In genomic region chr17:45759761-45760160, GRCh38 we compare ENCODE assay signal across 24 cellular contexts. TPM values are rescaled to one million over a fixed set of nuclear protein-coding genes. Genes with fewer than 3 reads are reported as not detected.
DNase-seq lines count a peak whose midpoint lies in the region; ATAC-seq, FAIRE-seq and TF ChIP-seq lines count a peak whose summit lies in the region.
"Had no signal": no experiment of that assay in that cellular context is flagged by ENCODE, and none has a peak within 500 bp of the region (broad histone marks: within the 10 kb centered on the region; RNA-seq: fewer than 3 reads in every experiment).

No MANE protein-coding gene starts in this region.

- no peak overlapping the region for H2AFZ ChIP-seq in GM12878 (ENCODE audit: control insufficient read depth, low read depth, low read length)

- no peaks in the 10 kb centered on the region for H3K79me2 ChIP-seq in GM12878 (ENCODE audit: control insufficient read depth, insufficient read depth, low read length)

- SMC1A ChIA-PET in GM12878 (lab: Charles Lee; ENCODE audit: uncharacterized antibody, unreplicated experiment) = no interaction called here

- H3K36me3 ChIP-seq in GM12878 (ENCODE audit: control insufficient read depth in 2 of 2, insufficient read depth in 2 of 2, low read length in 1 of 2) (no peaks in the 10 kb centered on the region), spleen (no peaks in the 10 kb centered on the region), adrenal gland (replicated peaks in 1 of 2) (no peaks in the 10 kb centered on the region)
- H3K36me3 ChIP-seq: upper lobe of right lung had no signal

- TF ChIP-seq POLR2A in GM12878 (IDR thresholded peaks at IDR 0.05; ENCODE audit: low read depth, low read length) (no peak), spleen (IDR thresholded peaks at IDR 0.05) (no peak), adrenal gland (IDR thresholded peaks at IDR 0.05) (no peak)

- CTCF ChIA-PET in GM12878 (lab: Yijun Ruan, JAX) = no interaction called here

- H4K20me1 ChIP-seq in GM12878 (ENCODE audit: control insufficient read depth, insufficient read depth) = no peaks in the 10 kb centered on the region

- intact Hi-C loops in GM12878 (cut with micrococcal nuclease; ENCODE audit: unreplicated experiment) (no loop called here), spleen (cut with DNase I; ENCODE audit: low total_unique reads) (no loop called here), adrenal gland (cut with DNase I) (no loop called here)

- RAD21 ChIA-PET in GM12878 (lab: Charles Lee; ENCODE audit: unreplicated experiment) = no interaction called here

- H3K4me1 ChIP-seq in GM12878 (ENCODE audit: control insufficient read depth, insufficient read depth, low read length) (no peaks in the 10 kb centered on the region), spleen (no peaks in the 10 kb centered on the region), adrenal gland (replicated peaks in 1 of 2) (no peaks in the 10 kb centered on the region)
- H3K4me1 ChIP-seq: foreskin keratinocyte, upper lobe of right lung had no signal

- H3K9me3 ChIP-seq in GM12878 (replicated peaks; ENCODE audit: control insufficient read depth, insufficient read depth, low read length) = no peaks in the 10 kb centered on the region
- H3K9me3 ChIP-seq in spleen = no peaks in the 10 kb centered on the region
- H3K9me3 ChIP-seq in adrenal gland (replicated peaks in 1 of 3) = no peaks in the 10 kb centered on the region
- H3K9me3 ChIP-seq: upper lobe of right lung had no signal

- POLR2A ChIA-PET in GM12878 (lab: Charles Lee) = no interaction called here

- TF ChIP-seq EP300 in GM12878 (IDR thresholded peaks at IDR 0.05; ENCODE audit: borderline replicate concordance in 1 of 2, control insufficient read depth in 1 of 2, low read depth in 2 of 2, low read length in 2 of 2) = no peak

- in situ Hi-C loops in GM12878 (cut with MboI) = no loop called here

- no TSS peak for BruUV-seq in GM12878 (replicated peaks; lab: Mats Ljungman, UMichigan)

- TF ChIP-seq CTCF in GM12878 (IDR thresholded peaks at IDR 0.05 in 2 of 3, conservative IDR thresholded peaks at IDR 0.05 in 1 of 3; ENCODE audit: control insufficient read depth in 2 of 3, extremely low read depth in 1 of 3, insufficient read depth in 1 of 3, low read depth in 3 of 3, low read length in 3 of 3) = no peak
- no peak for TF ChIP-seq CTCF in spleen (IDR thresholded peaks at IDR 0.05 in 8 of 11, conservative IDR thresholded peaks at IDR 0.05 in 3 of 11)
- TF ChIP-seq CTCF in adrenal gland (IDR thresholded peaks at IDR 0.05) = no peak

- DNase-seq in NCI-H2227 (lab: John Stamatoyannopoulos, UW; ENCODE audit: unreplicated experiment) (peak; percentile 37), NCI-H2227 treated with DMSO at 0.1 percent for 48 hours (lab: John Stamatoyannopoulos, UW) (no peak), NCI-H82 (lab: John Stamatoyannopoulos, UW) (peak; percentile 49), GM12878 (ENCODE audit: low read depth, low spot score) (no peak), spleen (peak; percentile 3), adrenal gland (no peak), SHP77 (lab: John Stamatoyannopoulos, UW) (no peak)
- DNase-seq in activated effector memory CD4-positive, alpha-beta T cell treated with anti-CD3 and anti-CD28 coated beads, Interleukin-2, amount 50 U/mL, for 16 hours = no peak
- DNase-seq: activated CD4-positive, alpha-beta T cell treated with anti-CD3 and anti-CD28 coated beads for 1 hour; activated naive CD8-positive, alpha-beta T cell treated with anti-CD3 and anti-CD28 coated beads, Interleukin-2, amount 50 U/mL, for 24 hours; foreskin keratinocyte; hippocampal formation; NCI-H1105; NCI-H2107; stimulated activated CD4-positive, alpha-beta T cell treated with anti-CD3 and anti-CD28 coated beads, Interleukin-2, amount 100 ng/mL, for 48 hours; stimulated activated naive CD8-positive, alpha-beta T cell treated with anti-CD3 and anti-CD28 coated beads, Interleukin-15, amount 100 ng/mL, for 72 hours; T1000; upper lobe of right lung had no signal

- 48% methylated on average over 3 of the region's 3 CpGs for WGBS in GM12878 (ENCODE audit: insufficient coverage, insufficient replicate concordance, low lambda C conversion rate, missing lambda C conversion rate)
- WGBS in spleen, 5 donors = 77 to 88% (median 82%) methylated on average over 3 of the region's 3 CpGs
- 65 to 86% (median 74%) methylated on average over 3 of the region's 3 CpGs for WGBS in adrenal gland, 4 donors

- TF ChIP-seq RAD21 in GM12878 (IDR thresholded peaks at IDR 0.05; ENCODE audit: insufficient read depth, low read depth, low read length) = no peak

- H3K27me3 ChIP-seq in GM12878 (replicated peaks in 1 of 2; ENCODE audit: control insufficient read depth in 2 of 2, insufficient read depth in 2 of 2, low read length in 1 of 2) (peaks cover 0 to 1% of the 10 kb centered on the region in 2 experiments; a peak in 2 of 4 replicates), spleen (replicated peaks in 1 of 7) (peaks cover 0 to 51% (median 4%) of the 10 kb centered on the region in 7 donors), adrenal gland (peaks cover 5% of the 10 kb centered on the region)

- peak; percentile 58; the same call in 2 of the 3 replicates for ATAC-seq in GM12878
- ATAC-seq: activated naive CD8-positive, alpha-beta T cell treated with anti-CD3 and anti-CD28 coated beads, Interleukin-2, amount 50 U/mL, for 24 hours; foreskin keratinocyte; stimulated activated naive CD8-positive, alpha-beta T cell treated with anti-CD3 and anti-CD28 coated beads, Interleukin-15, amount 100 ng/mL, for 72 hours; upper lobe of right lung had no signal

- H3K4me2 ChIP-seq in GM12878 (ENCODE audit: control insufficient read depth, insufficient read depth) = no peak overlapping the region

- FAIRE-seq in GM12878 (lab: Jason Lieb, UNC) = no peak
- FAIRE-seq: A204.1, GM12892 had no signal

- H3K9ac ChIP-seq in GM12878 (ENCODE audit: control insufficient read depth, insufficient read depth, low read length) = no peak overlapping the region

- H3K4me3 ChIP-seq in GM12878 = no peak overlapping the region
- H3K4me3 ChIP-seq in spleen = no peak overlapping the region
- H3K4me3 ChIP-seq in adrenal gland = no peak overlapping the region
- H3K4me3 ChIP-seq: skin epidermis, upper lobe of right lung had no signal

- H3K27ac ChIP-seq in GM12878 (ENCODE audit: control insufficient read depth, insufficient read depth) (no peak overlapping the region), spleen (no peak overlapping the region), adrenal gland (no peak overlapping the region)
- H3K27ac ChIP-seq: foreskin keratinocyte, skin epidermis, upper lobe of right lung had no signal

TF ChIP-seq in GM12878, 131 proteins besides CTCF, POLR2A, EP300 and RAD21:
- TF ChIP-seq SIX5 (IDR thresholded peaks at IDR 0.05; ENCODE audit: low read depth, low read length, severe bottlenecking) (peak; percentile 55), YY1 (IDR thresholded peaks at IDR 0.05; ENCODE audit: low read depth, low read length) (peak; percentile 42; the same call in 1 of the 2 replicates), WRNIP1 (IDR thresholded peaks at IDR 0.05; ENCODE audit: borderline replicate concordance, low read depth, low read length) (no peak), ATF7 (IDR thresholded peaks at IDR 0.05; ENCODE audit: low read depth) (no peak), ZNF217 (IDR thresholded peaks at IDR 0.05) (no peak), CEBPB (IDR thresholded peaks at IDR 0.05; ENCODE audit: borderline replicate concordance in 1 of 2, low read depth in 2 of 2, low read length in 2 of 2) (no peak), PAX8 (IDR thresholded peaks at IDR 0.05) (no peak)
TF ChIP-seq in GM12878: peak in this region for 2.

RNA-seq across cellular contexts. Expression of gene CRHR1, which starts 24.4 kb away (rescaled TPM):
- not detected in 2 replicates for total RNA-seq in GM12878 (2013; cell fraction: nucleolus; rRNA removed)
- total RNA-seq in GM12878 (2014; rRNA removed) (not detected in 2 replicates), GM12878 (2014; rRNA removed; fragmentation: Illumina TruSeq; extraction: Trizol) (not detected in 2 replicates), GM12878 (2021) (0.08 TPM in 1 of 2 replicates, not detected in the other), spleen (not detected), adrenal gland (under 1 TPM in 1 of 8 donors, not detected in 7; 0.27 TPM)
- not detected for polyA plus RNA-seq in GM12878 (2011; ENCODE audit: low read depth)
- polyA plus RNA-seq in GM12878 (2011; rRNA removed) (not detected in 2 replicates), GM12878 (2014; fragmentation: Illumina TruSeq; extraction: Trizol) (not detected in 2 replicates), GM12878 (2014; fragmentation: Nextera tagmentation; extraction: Ambion mirVana) (not detected), GM12878 (2014; rRNA removed) (not detected in 2 replicates), GM12878 (2016; fragmentation: Nextera tagmentation; extraction: Ambion mirVana) (not detected), spleen (under 1 TPM in 1 of 3 donors, not detected in 2; 0.22 TPM), adrenal gland (not detected)
- polyA plus RNA-seq in GM12878 (2011; cell fraction: cytosol; rRNA removed) = 0.07 TPM in 1 of 2 replicates, not detected in the other
- not detected in 2 replicates for polyA plus RNA-seq in GM12878 (2011; cell fraction: nucleus; rRNA removed)
- polyA plus RNA-seq in GM12878 (2012) = 0.12 TPM in 1 of 2 replicates, not detected in the other
- not detected in 2 replicates for polyA minus RNA-seq in GM12878 (2011; rRNA and poly(A)+ RNA removed)
- not detected in 2 replicates for polyA minus RNA-seq in GM12878 (2011; cell fraction: cytosol; rRNA and poly(A)+ RNA removed)
- not detected in 2 replicates for polyA minus RNA-seq in GM12878 (2011; cell fraction: nucleus; rRNA and poly(A)+ RNA removed)
- total RNA-seq: epithelial cell of proximal tubule, foreskin keratinocyte, progenitor cell of endocrine pancreas, upper lobe of right lung had no signal
- polyA plus RNA-seq: BJ, foreskin keratinocyte had no signal

Comparison
In these comparisons a context has a peak if more than half of its experiments do, and no peak if none do; other contexts are left out.
1. DNase-seq: peak in NCI-H2227 (single experiment), NCI-H82 (single experiment) and spleen (single experiment); none in NCI-H2227 treated with DMSO at 0.1 percent for 48 hours (single experiment), GM12878 (single experiment), adrenal gland (0 of 7), SHP77 (0 of 2) and activated effector memory CD4-positive, alpha-beta T cell treated with anti-CD3 and anti-CD28 coated beads, Interleukin-2, amount 50 U/mL, for 16 hours (single experiment).